17 cellular contexts compared by ENCODE assay signal in the genomic region with DNA sequence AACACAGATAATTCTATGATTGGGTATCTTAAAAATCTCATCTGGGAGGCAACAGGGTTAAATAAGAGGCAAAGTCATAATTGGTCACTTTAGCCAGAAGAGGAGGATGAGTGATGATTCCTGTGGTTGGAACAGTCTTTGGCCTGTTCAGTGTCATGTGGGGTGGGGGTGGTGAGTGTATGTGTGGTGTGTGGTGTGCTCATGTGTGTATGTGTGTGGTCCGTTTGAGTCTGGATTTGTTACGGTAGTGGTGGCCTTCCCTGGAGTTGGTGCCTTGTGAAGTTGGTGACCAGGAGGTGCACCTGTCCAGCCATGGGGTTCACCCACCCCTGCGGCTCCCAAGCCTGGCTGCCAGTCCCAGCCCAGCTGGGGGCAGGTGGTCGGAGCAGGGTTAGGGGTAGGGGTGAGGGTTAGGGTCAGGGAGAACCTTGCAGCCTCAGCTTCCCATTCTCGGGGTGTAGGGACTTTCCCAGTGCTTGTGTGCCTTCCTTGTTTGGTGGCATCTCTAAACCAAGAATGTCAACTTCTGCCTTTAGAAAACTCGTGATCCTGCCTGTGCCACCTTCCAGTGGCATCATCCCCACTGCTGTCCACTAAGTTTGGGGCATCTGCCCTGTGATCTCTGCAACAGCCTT.
DNase-seq lines count a peak whose midpoint lies in the region; ATAC-seq, FAIRE-seq and TF ChIP-seq lines count a peak whose summit lies in the region.
"Had no signal": no experiment of that assay in that cellular context is flagged by ENCODE, and none has a peak within 500 bp of the region (broad histone marks: within the 10 kb centered on the region; RNA-seq: fewer than 3 reads in every experiment).

No MANE protein-coding gene starts in this region.

- H3K27me3 ChIP-seq in GM23248 (replicated peaks; ENCODE audit: insufficient read depth) = no peaks in the 10 kb centered on the region
- no peaks in the 10 kb centered on the region for H3K27me3 ChIP-seq in bronchial epithelial cell (ENCODE audit: control insufficient read depth, insufficient read depth, low read length)
- H3K27me3 ChIP-seq in H7 (ENCODE audit: control insufficient read depth, insufficient read depth, low read length) = no peaks in the 10 kb centered on the region

- intact Hi-C loops in mucosa of descending colon (cut with DNase I, micrococcal nuclease) = no loop called here

- TF ChIP-seq CTCF in bronchial epithelial cell (IDR thresholded peaks at IDR 0.05; ENCODE audit: insufficient read depth, low read length, severe bottlenecking) (no peak), mucosa of descending colon (IDR thresholded peaks at IDR 0.05) (no peak)

- no peak overlapping the region for H3K27ac ChIP-seq in GM23248
- H3K27ac ChIP-seq: parathyroid adenoma had no signal

- H3F3A ChIP-seq in GM23248 (ENCODE audit: insufficient read depth) = no peaks in the 10 kb centered on the region

- peak; percentile 84 for FAIRE-seq in bronchial epithelial cell (lab: Jason Lieb, UNC)

- no peaks in the 10 kb centered on the region for H3K79me2 ChIP-seq in GM23248 (ENCODE audit: insufficient read depth)
- H3K79me2 ChIP-seq: parathyroid adenoma had no signal

- no peaks in the 10 kb centered on the region for H3K9me2 ChIP-seq in GM23248 (ENCODE audit: insufficient read depth)

- no peak overlapping the region for H3K9ac ChIP-seq in GM23248
- H3K9ac ChIP-seq: parathyroid adenoma had no signal

- WGBS in GM23248 (ENCODE audit: low coverage in 1 of 2, low lambda C conversion rate in 2 of 2, missing lambda C conversion rate in 2 of 2), 2 experiments = 79 to 82% methylated on average over 6 of the region's 6 CpGs

- H3K9me3 ChIP-seq in GM23248 (ENCODE audit: low read depth) = no peaks in the 10 kb centered on the region
- H3K9me3 ChIP-seq in mucosa of descending colon = no peaks in the 10 kb centered on the region

- no peak overlapping the region for H2AFZ ChIP-seq in GM23248
- H2AFZ ChIP-seq: parathyroid adenoma had no signal

- no peak overlapping the region for H3K4me2 ChIP-seq in GM23248 (ENCODE audit: unreplicated experiment)

- in situ Hi-C loops in GM23248 (cut with MboI) = no loop called here

- H4K20me1 ChIP-seq in GM23248 (ENCODE audit: insufficient read depth) = no peaks in the 10 kb centered on the region

- ATAC-seq in mucosa of descending colon = peak; percentile 30
- ATAC-seq in HG02642 (IDR thresholded peaks at IDR 0.05; ENCODE audit: poor library complexity, unreplicated experiment) = no peak
- no peak for ATAC-seq in GM21717 (IDR thresholded peaks at IDR 0.05; ENCODE audit: unreplicated experiment)

- H3K4me1 ChIP-seq in GM23248 (ENCODE audit: insufficient read depth) (no peaks in the 10 kb centered on the region), mucosa of descending colon (ENCODE audit: low read depth) (no peaks in the 10 kb centered on the region)
- H3K4me1 ChIP-seq: parathyroid adenoma had no signal

- H3K36me3 ChIP-seq in GM23248 (ENCODE audit: low read depth) (peaks cover 3% of the 10 kb centered on the region; the same call in 1 of the 2 replicates), bronchial epithelial cell (ENCODE audit: control insufficient read depth, insufficient read depth, low read length) (no peaks in the 10 kb centered on the region), mucosa of descending colon (ENCODE audit: low read depth) (no peaks in the 10 kb centered on the region), H7 (replicated peaks; ENCODE audit: control insufficient read depth, insufficient read depth, low read length) (peaks cover 15% of the 10 kb centered on the region)

- DNase-seq in AG08395 (ENCODE audit: low spot score) (peak; percentile 12), GM23248 (peak; percentile 36), bronchial epithelial cell (ENCODE audit: low read depth) (no peak), mucosa of descending colon (no peak), GDM1 (lab: John Stamatoyannopoulos, UW) (no peak), H7 (no peak)
- DNase-seq: activated CD4-positive, CD25-positive, alpha-beta regulatory T cell; activated gamma-delta T cell treated with Interleukin-2 at 50 U/mL for 16 hours; kidney glomerular epithelial cell; NCI-H1694; NCI-H446; NK-92 treated with Interleukin-12 subunit alpha and Interleukin-12 subunit beta, amount 100 ng/mL, for 24 hours; stimulated activated CD4-positive, alpha-beta T cell treated with anti-CD3 and anti-CD28 coated beads, Interleukin-12 subunit alpha, Interleukin-12 subunit beta, amount 100 ng/mL, for 4 hours; T-helper 1 cell had no signal

- no peak overlapping the region for H3K4me3 ChIP-seq in GM23248
- no peak overlapping the region for H3K4me3 ChIP-seq in bronchial epithelial cell (ENCODE audit: low read depth, low read length)
- H3K4me3 ChIP-seq in mucosa of descending colon = no peak overlapping the region
- H3K4me3 ChIP-seq in H7 (ENCODE audit: insufficient read depth, low read depth, low read length) = no peak overlapping the region

Comparison
In these comparisons a context has a peak if more than half of its experiments do, and no peak if none do; other contexts are left out.
1. DNase-seq: peak in AG08395 (single experiment) and GM23248 (single experiment); none in bronchial epithelial cell (single experiment), mucosa of descending colon (0 of 3), GDM1 (single experiment) and H7 (single experiment).